Comparison of ENCODE assay signal across 1 cellular context in genomic region chr2:8985561-8986326, GRCh38.
TF ChIP-seq lines count a peak whose summit lies in the region.

No MANE protein-coding gene starts in this region.

TF ChIP-seq in K562, 482 proteins besides CTCF, POLR2A, EP300 and RAD21 (continues in another document):
- no peak for TF ChIP-seq TEAD4 (IDR thresholded peaks at IDR 0.05; ENCODE audit: low read length)
- TF ChIP-seq TEAD4 (CRISPR knock-in tag; IDR thresholded peaks at IDR 0.05; ENCODE audit: borderline replicate concordance): no peak
- TF ChIP-seq CHD4 (IDR thresholded peaks at IDR 0.05; ENCODE audit: insufficient read depth, insufficient replicate concordance, low read depth, low read length, poor library complexity, severe bottlenecking): no peak
- TF ChIP-seq YY1 (IDR thresholded peaks at IDR 0.05; ENCODE audit: borderline replicate concordance in 1 of 3, control insufficient read depth in 1 of 3, extremely low read depth in 1 of 3, insufficient read depth in 3 of 3, insufficient read length in 1 of 3, insufficient replicate concordance in 2 of 3, low read depth in 1 of 3, low read length in 2 of 3): peak in 1 of 3 experiments; percentile 66
- TF ChIP-seq EZH2 (IDR thresholded peaks at IDR 0.05; ENCODE audit: borderline replicate concordance, low read depth, low read length): no peak
- TF ChIP-seq ETV6 (IDR thresholded peaks at IDR 0.05; ENCODE audit: borderline replicate concordance in 1 of 2, low read depth in 2 of 2, low read length in 1 of 2): no peak
- TF ChIP-seq ETV6 (CRISPR knock-in tag; IDR thresholded peaks at IDR 0.05; ENCODE audit: borderline replicate concordance): no peak
- TF ChIP-seq HDAC8 (tag; IDR thresholded peaks at IDR 0.05): no peak
- TF ChIP-seq NEUROD1 (IDR thresholded peaks at IDR 0.05; ENCODE audit: borderline replicate concordance, low read depth, low read length, partially characterized antibody): no peak
- no peak for TF ChIP-seq ZBED1 (IDR thresholded peaks at IDR 0.05)
- TF ChIP-seq ZC3H4 (CRISPR knock-in tag; IDR thresholded peaks at IDR 0.05; ENCODE audit: borderline replicate concordance): no peak
- TF ChIP-seq CGGBP1 (CRISPR knock-in tag; IDR thresholded peaks at IDR 0.05): no peak
- TF ChIP-seq BRD9 (IDR thresholded peaks at IDR 0.05; ENCODE audit: low read depth, partially characterized antibody): peak; percentile 29
- TF ChIP-seq KAT2B (IDR thresholded peaks at IDR 0.05; ENCODE audit: low read depth, low read length): no peak
- TF ChIP-seq ZNF347 (CRISPR knock-in tag; IDR thresholded peaks at IDR 0.05; ENCODE audit: low read depth): no peak
- no peak for TF ChIP-seq MITF (IDR thresholded peaks at IDR 0.05)
- no peak for TF ChIP-seq MIER1 (IDR thresholded peaks at IDR 0.05; ENCODE audit: low read depth)
- TF ChIP-seq HSF4 (CRISPR knock-in tag; IDR thresholded peaks at IDR 0.05; ENCODE audit: borderline replicate concordance): no peak
- no peak for TF ChIP-seq HOXB6 (CRISPR knock-in tag; IDR thresholded peaks at IDR 0.05; ENCODE audit: borderline replicate concordance)
- no peak for TF ChIP-seq BRCA1 (IDR thresholded peaks at IDR 0.05)
- TF ChIP-seq BRCA1 (CRISPR knock-in tag; IDR thresholded peaks at IDR 0.05): no peak
- no peak; the same call in 1 of the 2 replicates for TF ChIP-seq TOE1 (IDR thresholded peaks at IDR 0.05; ENCODE audit: borderline replicate concordance)
- no peak for TF ChIP-seq TOE1 (CRISPR knock-in tag; IDR thresholded peaks at IDR 0.05; ENCODE audit: borderline replicate concordance, low read depth)
- TF ChIP-seq PHB2 (IDR thresholded peaks at IDR 0.05; ENCODE audit: low read depth): no peak
- TF ChIP-seq FOXJ2 (tag; IDR thresholded peaks at IDR 0.05): no peak
- TF ChIP-seq MXD1 (CRISPR knock-in tag; IDR thresholded peaks at IDR 0.05; ENCODE audit: borderline replicate concordance, poor library complexity, severe bottlenecking): no peak
- TF ChIP-seq RREB1 (CRISPR knock-in tag; IDR thresholded peaks at IDR 0.05): no peak
- TF ChIP-seq PPARD (CRISPR knock-in tag; IDR thresholded peaks at IDR 0.05): no peak
- no peak for TF ChIP-seq ZNF444 (CRISPR knock-in tag; IDR thresholded peaks at IDR 0.05)
- no peak for TF ChIP-seq TAF15 (IDR thresholded peaks at IDR 0.05; ENCODE audit: low read depth, low read length)
- no peak for TF ChIP-seq TAL1 (IDR thresholded peaks at IDR 0.05)
- no peak for TF ChIP-seq ZNF644 (tag; IDR thresholded peaks at IDR 0.05; ENCODE audit: low read depth)
- TF ChIP-seq SRSF1 (IDR thresholded peaks at IDR 0.05; ENCODE audit: low read depth, low read length): no peak
- no peak for TF ChIP-seq ZNF212 (CRISPR knock-in tag; IDR thresholded peaks at IDR 0.05)
- TF ChIP-seq HLTF (IDR thresholded peaks at IDR 0.05): 0 out of 2 replicates have a peak, but pooled peaks have one; percentile 44
- TF ChIP-seq POU5F1 (IDR thresholded peaks at IDR 0.05; ENCODE audit: borderline replicate concordance, low read depth, low read length, partially characterized antibody): no peak
- no peak for TF ChIP-seq TEAD2 (tag; IDR thresholded peaks at IDR 0.05)
- TF ChIP-seq FOS (IDR thresholded peaks at IDR 0.05; ENCODE audit: extremely low read depth, insufficient read length): no peak
- TF ChIP-seq VEZF1 (CRISPR knock-in tag; IDR thresholded peaks at IDR 0.05): no peak
- no peak for TF ChIP-seq TGIF2 (CRISPR knock-in tag; IDR thresholded peaks at IDR 0.05)
- peak; percentile 12 for TF ChIP-seq ASH1L (IDR thresholded peaks at IDR 0.05; ENCODE audit: borderline replicate concordance, low read depth, partially characterized antibody)
- TF ChIP-seq ZNF512 (tag; IDR thresholded peaks at IDR 0.05): no peak
- 0 out of 2 replicates have a peak, but pooled peaks have one; percentile 14 for TF ChIP-seq CTBP1 (IDR thresholded peaks at IDR 0.05; ENCODE audit: borderline replicate concordance)
- TF ChIP-seq ZNF41 (CRISPR knock-in tag; conservative IDR thresholded peaks at IDR 0.05): no peak
- no peak for TF ChIP-seq USF1 (CRISPR knock-in tag; IDR thresholded peaks at IDR 0.05)
- TF ChIP-seq ZNF224 (CRISPR knock-in tag; IDR thresholded peaks at IDR 0.05): no peak
- no peak for TF ChIP-seq E2F1 (CRISPR knock-in tag; IDR thresholded peaks at IDR 0.05)
- TF ChIP-seq ARID3B (CRISPR knock-in tag; IDR thresholded peaks at IDR 0.05; ENCODE audit: borderline replicate concordance): no peak
- no peak for TF ChIP-seq CCNT2 (IDR thresholded peaks at IDR 0.05; ENCODE audit: borderline replicate concordance, extremely low read depth, insufficient read length, low read depth, low read length)
- TF ChIP-seq STAT6 (CRISPR knock-in tag; IDR thresholded peaks at IDR 0.05): no peak
- no peak for TF ChIP-seq FIP1L1 (IDR thresholded peaks at IDR 0.05; ENCODE audit: low read depth, low read length, poor library complexity, severe bottlenecking)
- no peak for TF ChIP-seq ZNF174 (CRISPR knock-in tag; IDR thresholded peaks at IDR 0.05)
- no peak for TF ChIP-seq ZNF507 (tag; conservative IDR thresholded peaks at IDR 0.05)
